In the genomic region with DNA sequence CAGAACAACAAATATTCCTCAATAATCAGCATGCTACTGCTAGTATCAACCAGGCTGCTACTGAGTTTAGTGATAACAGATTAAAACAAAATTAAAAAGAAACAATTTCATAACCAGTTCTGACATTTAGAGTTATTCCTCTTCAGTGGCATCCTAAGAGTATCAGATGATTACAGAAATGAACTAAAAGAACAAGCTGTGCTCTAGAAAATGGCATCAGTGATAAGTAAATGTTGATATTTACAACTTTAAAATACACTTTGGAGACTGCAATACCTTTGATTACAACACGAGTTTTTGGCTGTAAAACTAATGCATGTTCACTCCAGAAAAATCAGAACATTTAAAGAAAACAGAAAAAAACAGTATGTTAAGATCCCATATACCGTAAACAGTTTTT, we compare ENCODE assay signal across 2 cellular contexts.
A peak's percentile ranks its signal among the peaks of the same experiment; 100 is the strongest.
TF ChIP-seq lines count a peak whose summit lies in the region.

No MANE protein-coding gene starts in this region.

TF ChIP-seq in liver, 16 proteins besides CTCF, POLR2A, EP300 and RAD21:
- TF ChIP-seq NR2F2 (IDR thresholded peaks at IDR 0.05) (no peak), JUND (IDR thresholded peaks at IDR 0.05) (peak in 1 of 2 donors; percentile 52), FOXA2 (IDR thresholded peaks at IDR 0.05) (peak; percentile 76), EGR1 (IDR thresholded peaks at IDR 0.05; ENCODE audit: low read depth in 2 of 2) (no peak), FOXA1 (IDR thresholded peaks at IDR 0.05) (no peak), HNF4G (IDR thresholded peaks at IDR 0.05) (no peak), SP1 (IDR thresholded peaks at IDR 0.05) (peak; percentile 41), YY1 (IDR thresholded peaks at IDR 0.05) (peak; percentile 75), RXRA (IDR thresholded peaks at IDR 0.05) (peak; percentile 10 to 59), GABPA (IDR thresholded peaks at IDR 0.05 in 1 of 2, conservative IDR thresholded peaks at IDR 0.05 in 1 of 2) (no peak), TAF1 (conservative IDR thresholded peaks at IDR 0.05) (peak; percentile 78), HNF4A (conservative IDR thresholded peaks at IDR 0.05) (peak in 1 of 2 donors; percentile 64)
- TF ChIP-seq, protein P1, sequence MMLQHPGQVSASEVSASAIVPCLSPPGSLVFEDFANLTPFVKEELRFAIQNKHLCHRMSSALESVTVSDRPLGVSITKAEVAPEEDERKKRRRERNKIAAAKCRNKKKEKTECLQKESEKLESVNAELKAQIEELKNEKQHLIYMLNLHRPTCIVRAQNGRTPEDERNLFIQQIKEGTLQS (IDR thresholded peaks at IDR 0.05): peak; percentile 30
- TF ChIP-seq, protein P2, sequence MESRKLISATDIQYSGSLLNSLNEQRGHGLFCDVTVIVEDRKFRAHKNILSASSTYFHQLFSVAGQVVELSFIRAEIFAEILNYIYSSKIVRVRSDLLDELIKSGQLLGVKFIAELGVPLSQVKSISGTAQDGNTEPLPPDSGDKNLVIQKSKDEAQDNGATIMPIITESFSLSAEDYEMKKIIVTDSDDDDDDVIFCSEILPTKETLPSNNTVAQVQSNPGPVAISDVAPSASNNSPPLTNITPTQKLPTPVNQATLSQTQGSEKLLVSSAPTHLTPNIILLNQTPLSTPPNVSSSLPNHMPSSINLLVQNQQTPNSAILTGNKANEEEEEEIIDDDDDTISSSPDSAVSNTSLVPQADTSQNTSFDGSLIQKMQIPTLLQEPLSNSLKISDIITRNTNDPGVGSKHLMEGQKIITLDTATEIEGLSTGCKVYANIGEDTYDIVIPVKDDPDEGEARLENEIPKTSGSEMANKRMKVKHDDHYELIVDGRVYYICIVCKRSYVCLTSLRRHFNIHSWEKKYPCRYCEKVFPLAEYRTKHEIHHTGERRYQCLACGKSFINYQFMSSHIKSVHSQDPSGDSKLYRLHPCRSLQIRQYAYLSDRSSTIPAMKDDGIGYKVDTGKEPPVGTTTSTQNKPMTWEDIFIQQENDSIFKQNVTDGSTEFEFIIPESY (IDR thresholded peaks at IDR 0.05): no peak
- TF ChIP-seq, protein P3, sequence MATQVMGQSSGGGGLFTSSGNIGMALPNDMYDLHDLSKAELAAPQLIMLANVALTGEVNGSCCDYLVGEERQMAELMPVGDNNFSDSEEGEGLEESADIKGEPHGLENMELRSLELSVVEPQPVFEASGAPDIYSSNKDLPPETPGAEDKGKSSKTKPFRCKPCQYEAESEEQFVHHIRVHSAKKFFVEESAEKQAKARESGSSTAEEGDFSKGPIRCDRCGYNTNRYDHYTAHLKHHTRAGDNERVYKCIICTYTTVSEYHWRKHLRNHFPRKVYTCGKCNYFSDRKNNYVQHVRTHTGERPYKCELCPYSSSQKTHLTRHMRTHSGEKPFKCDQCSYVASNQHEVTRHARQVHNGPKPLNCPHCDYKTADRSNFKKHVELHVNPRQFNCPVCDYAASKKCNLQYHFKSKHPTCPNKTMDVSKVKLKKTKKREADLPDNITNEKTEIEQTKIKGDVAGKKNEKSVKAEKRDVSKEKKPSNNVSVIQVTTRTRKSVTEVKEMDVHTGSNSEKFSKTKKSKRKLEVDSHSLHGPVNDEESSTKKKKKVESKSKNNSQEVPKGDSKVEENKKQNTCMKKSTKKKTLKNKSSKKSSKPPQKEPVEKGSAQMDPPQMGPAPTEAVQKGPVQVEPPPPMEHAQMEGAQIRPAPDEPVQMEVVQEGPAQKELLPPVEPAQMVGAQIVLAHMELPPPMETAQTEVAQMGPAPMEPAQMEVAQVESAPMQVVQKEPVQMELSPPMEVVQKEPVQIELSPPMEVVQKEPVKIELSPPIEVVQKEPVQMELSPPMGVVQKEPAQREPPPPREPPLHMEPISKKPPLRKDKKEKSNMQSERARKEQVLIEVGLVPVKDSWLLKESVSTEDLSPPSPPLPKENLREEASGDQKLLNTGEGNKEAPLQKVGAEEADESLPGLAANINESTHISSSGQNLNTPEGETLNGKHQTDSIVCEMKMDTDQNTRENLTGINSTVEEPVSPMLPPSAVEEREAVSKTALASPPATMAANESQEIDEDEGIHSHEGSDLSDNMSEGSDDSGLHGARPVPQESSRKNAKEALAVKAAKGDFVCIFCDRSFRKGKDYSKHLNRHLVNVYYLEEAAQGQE (IDR thresholded peaks at IDR 0.05): peak; percentile 66
- TF ChIP-seq, protein P4, sequence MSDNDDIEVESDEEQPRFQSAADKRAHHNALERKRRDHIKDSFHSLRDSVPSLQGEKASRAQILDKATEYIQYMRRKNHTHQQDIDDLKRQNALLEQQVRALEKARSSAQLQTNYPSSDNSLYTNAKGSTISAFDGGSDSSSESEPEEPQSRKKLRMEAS (IDR thresholded peaks at IDR 0.05): peak; percentile 36

TF ChIP-seq in HepG2, 621 proteins besides CTCF, POLR2A, EP300 and RAD21:
- no peak for TF ChIP-seq TRAFD1 (CRISPR knock-in tag; IDR thresholded peaks at IDR 0.05; ENCODE audit: borderline replicate concordance)
- TF ChIP-seq BCLAF1 (IDR thresholded peaks at IDR 0.05): no peak
- TF ChIP-seq SATB2 (CRISPR knock-in tag; IDR thresholded peaks at IDR 0.05): no peak
- TF ChIP-seq MIER3 (CRISPR knock-in tag; IDR thresholded peaks at IDR 0.05; ENCODE audit: borderline replicate concordance): no peak
- no peak for TF ChIP-seq TAF1 (CRISPR knock-in tag; IDR thresholded peaks at IDR 0.05)
- no peak for TF ChIP-seq SMARCE1 (IDR thresholded peaks at IDR 0.05; ENCODE audit: borderline replicate concordance)
- TF ChIP-seq KLF11 (CRISPR knock-in tag; IDR thresholded peaks at IDR 0.05): no peak
- TF ChIP-seq ATF1 (CRISPR knock-in tag; IDR thresholded peaks at IDR 0.05): no peak
- TF ChIP-seq ZBTB7B (CRISPR knock-in tag; IDR thresholded peaks at IDR 0.05): no peak
- no peak for TF ChIP-seq TGIF2 (CRISPR knock-in tag; IDR thresholded peaks at IDR 0.05)
- no peak for TF ChIP-seq PRDM10 (CRISPR knock-in tag; IDR thresholded peaks at IDR 0.05; ENCODE audit: low read depth)
- no peak for TF ChIP-seq MTF2 (CRISPR knock-in tag; IDR thresholded peaks at IDR 0.05; ENCODE audit: borderline replicate concordance)
- TF ChIP-seq IRF1 (CRISPR knock-in tag; IDR thresholded peaks at IDR 0.05; ENCODE audit: low read depth): no peak
- TF ChIP-seq, protein P5, sequence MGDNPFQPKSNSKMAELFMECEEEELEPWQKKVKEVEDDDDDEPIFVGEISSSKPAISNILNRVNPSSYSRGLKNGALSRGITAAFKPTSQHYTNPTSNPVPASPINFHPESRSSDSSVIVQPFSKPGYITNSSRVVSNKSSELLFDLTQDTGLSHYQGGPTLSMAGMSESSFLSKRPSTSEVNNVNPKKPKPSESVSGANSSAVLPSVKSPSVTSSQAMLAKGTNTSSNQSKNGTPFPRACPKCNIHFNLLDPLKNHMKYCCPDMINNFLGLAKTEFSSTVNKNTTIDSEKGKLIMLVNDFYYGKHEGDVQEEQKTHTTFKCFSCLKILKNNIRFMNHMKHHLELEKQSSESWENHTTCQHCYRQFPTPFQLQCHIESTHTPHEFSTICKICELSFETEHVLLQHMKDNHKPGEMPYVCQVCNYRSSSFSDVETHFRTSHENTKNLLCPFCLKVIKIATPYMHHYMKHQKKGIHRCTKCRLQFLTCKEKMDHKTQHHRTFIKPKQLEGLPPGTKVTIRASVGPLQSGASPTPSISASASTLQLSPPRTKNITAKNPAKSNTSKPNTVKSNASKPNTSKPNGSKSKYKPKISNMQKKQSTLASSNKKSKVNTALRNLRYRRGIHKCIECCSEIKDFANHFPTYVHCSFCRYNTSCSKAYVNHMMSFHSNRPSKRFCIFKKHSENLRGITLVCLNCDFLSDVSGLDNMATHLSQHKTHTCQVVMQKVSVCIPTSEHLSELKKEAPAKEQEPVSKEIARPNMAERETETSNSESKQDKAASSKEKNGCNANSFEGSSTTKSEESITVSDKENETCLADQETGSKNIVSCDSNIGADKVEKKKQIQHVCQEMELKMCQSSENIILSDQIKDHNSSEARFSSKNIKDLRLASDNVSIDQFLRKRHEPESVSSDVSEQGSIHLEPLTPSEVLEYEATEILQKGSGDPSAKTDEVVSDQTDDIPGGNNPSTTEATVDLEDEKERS (CRISPR knock-in tag; IDR thresholded peaks at IDR 0.05): no peak
- TF ChIP-seq, protein P6, sequence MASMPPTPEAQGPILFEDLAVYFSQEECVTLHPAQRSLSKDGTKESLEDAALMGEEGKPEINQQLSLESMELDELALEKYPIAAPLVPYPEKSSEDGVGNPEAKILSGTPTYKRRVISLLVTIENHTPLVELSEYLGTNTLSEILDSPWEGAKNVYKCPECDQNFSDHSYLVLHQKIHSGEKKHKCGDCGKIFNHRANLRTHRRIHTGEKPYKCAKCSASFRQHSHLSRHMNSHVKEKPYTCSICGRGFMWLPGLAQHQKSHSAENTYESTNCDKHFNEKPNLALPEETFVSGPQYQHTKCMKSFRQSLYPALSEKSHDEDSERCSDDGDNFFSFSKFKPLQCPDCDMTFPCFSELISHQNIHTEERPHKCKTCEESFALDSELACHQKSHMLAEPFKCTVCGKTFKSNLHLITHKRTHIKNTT (CRISPR knock-in tag; IDR thresholded peaks at IDR 0.05): no peak
TF ChIP-seq in HepG2: peak in this region for 0.
